In genomic region chr12:54166543-54167499, GRCh38 we compare ENCODE assay signal across 1 cellular context.
TF ChIP-seq lines count a peak whose summit lies in the region.

No MANE protein-coding gene starts in this region.

TF ChIP-seq in SK-N-SH, 30 proteins besides CTCF, POLR2A, EP300 and RAD21 (continued from another document):
- no peak for TF ChIP-seq PBX3 (IDR thresholded peaks at IDR 0.05)
- TF ChIP-seq NRF1 (IDR thresholded peaks at IDR 0.05; ENCODE audit: low read depth, low read length), result no peak
- no peak for TF ChIP-seq SIN3A (IDR thresholded peaks at IDR 0.05; ENCODE audit: borderline replicate concordance, low read depth, low read length)
- TF ChIP-seq YY1 (IDR thresholded peaks at IDR 0.05; ENCODE audit: low read depth), result no peak
- TF ChIP-seq FOSL2 (IDR thresholded peaks at IDR 0.05; ENCODE audit: borderline replicate concordance, low read depth), result no peak
